Comparison of ENCODE assay signal across 14 cellular contexts in genomic region chr2:2182688-2183087, GRCh38.
"Had no signal": no experiment of that assay in that cellular context is flagged by ENCODE, and none has a peak within 500 bp of the region (broad histone marks: within the 10 kb centered on the region; RNA-seq: fewer than 3 reads in every experiment).

No MANE protein-coding gene starts in this region.

- H3K4me3 ChIP-seq: breast epithelium, coronary artery, thyroid gland had no signal

- H3K4me1 ChIP-seq: breast epithelium had no signal

- H3K27ac ChIP-seq: breast epithelium, coronary artery, thyroid gland, VCaP had no signal

- H3K9me3 ChIP-seq: breast epithelium, thyroid gland had no signal

- H3K36me3 ChIP-seq: breast epithelium, thyroid gland had no signal

- H3K27me3 ChIP-seq: breast epithelium, thyroid gland had no signal

- DNase-seq: activated CD4-positive, alpha-beta T cell treated with anti-CD3 and anti-CD28 coated beads, Interleukin-2, amount 10 ng/mL, durations not matched to agents 7 days and 5 days; activated CD8-positive, alpha-beta T cell treated with anti-CD3 and anti-CD28 coated beads, Interleukin-2, amount 10 ng/mL, durations not matched to agents 7 days and 5 days; activated gamma-delta T cell treated with Interleukin-2 at 50 U/mL for 16 hours; anterior cingulate cortex; foreskin fibroblast; left colon; mesenchymal stem cell; occipital lobe; stimulated activated CD4-positive, alpha-beta T cell treated with anti-CD3 and anti-CD28 coated beads, Interleukin-4, amount 100 ng/mL, for 4 hours had no signal

- FAIRE-seq: keratinocyte had no signal
